18 cellular contexts compared by ENCODE assay signal in the genomic region with DNA sequence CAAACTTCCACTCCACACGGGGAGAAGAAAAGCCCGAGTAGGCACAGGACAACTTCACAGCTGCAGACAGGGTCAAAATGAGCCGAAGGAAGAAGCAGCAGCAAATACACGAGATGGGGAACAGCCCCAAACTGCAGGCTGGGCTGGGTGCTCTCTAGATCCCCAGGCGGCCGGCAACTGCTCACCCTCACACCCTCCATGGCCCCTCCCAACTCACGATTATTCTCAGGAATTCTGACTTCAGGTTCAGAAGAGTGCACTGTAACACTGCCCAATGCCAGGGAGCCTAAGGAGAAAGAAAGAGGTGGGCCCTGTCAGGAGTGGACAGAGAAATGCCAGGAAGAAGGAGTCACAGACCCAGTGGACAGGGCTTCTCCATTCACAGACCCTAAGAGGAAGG. TPM values are rescaled to one million over a fixed set of nuclear protein-coding genes. Genes with fewer than 3 reads are reported as not detected.
DNase-seq lines count a peak whose midpoint lies in the region; ATAC-seq and TF ChIP-seq lines count a peak whose summit lies in the region.
"Had no signal": no experiment of that assay in that cellular context is flagged by ENCODE, and none has a peak within 500 bp of the region (broad histone marks: within the 10 kb centered on the region; RNA-seq: fewer than 3 reads in every experiment).

No MANE protein-coding gene starts in this region.

- H3K27me3 ChIP-seq in GM23338 (ENCODE audit: insufficient read depth): no peaks in the 10 kb centered on the region
- no peaks in the 10 kb centered on the region for H3K27me3 ChIP-seq in thyroid gland
- no peaks in the 10 kb centered on the region for H3K27me3 ChIP-seq in endodermal cell (ENCODE audit: control insufficient read depth, insufficient read depth, low read length, poor library complexity, severe bottlenecking)
- H3K27me3 ChIP-seq: BE2C had no signal

- no peaks in the 10 kb centered on the region; the same call in 2 of the 3 replicates for H3K9me3 Mint-ChIP-seq in GM23338
- no peaks in the 10 kb centered on the region for H3K9me3 Mint-ChIP-seq in endothelial cell (ENCODE audit: unreplicated experiment)
- H3K9me3 Mint-ChIP-seq in mesothelial cell of epicardium: no peaks in the 10 kb centered on the region
- H3K9me3 Mint-ChIP-seq in endodermal cell: no peaks in the 10 kb centered on the region
- H3K9me3 Mint-ChIP-seq in progenitor cell of endocrine pancreas (ENCODE audit: low read depth): no peaks in the 10 kb centered on the region
- H3K9me3 Mint-ChIP-seq: CD4-positive, alpha-beta T cell; H9; IgD-negative memory B cell had no signal

- no peak overlapping the region for H3K4me3 Mint-ChIP-seq in GM23338
- H3K4me3 Mint-ChIP-seq in endothelial cell (ENCODE audit: unreplicated experiment): peak overlapping the region; percentile 39
- no peak overlapping the region for H3K4me3 Mint-ChIP-seq in mesothelial cell of epicardium
- H3K4me3 Mint-ChIP-seq in endodermal cell: no peak overlapping the region
- H3K4me3 Mint-ChIP-seq in progenitor cell of endocrine pancreas (ENCODE audit: low read depth): no peak overlapping the region
- H3K4me3 Mint-ChIP-seq: CD4-positive, alpha-beta T cell; IgD-negative memory B cell had no signal

- peaks cover 36% of the 10 kb centered on the region for H3K36me3 ChIP-seq in GM23338 (ENCODE audit: insufficient read depth)
- H3K36me3 ChIP-seq in thyroid gland: peaks cover 13 to 26% of the 10 kb centered on the region in 2 donors
- peaks cover 60% of the 10 kb centered on the region for H3K36me3 ChIP-seq in endodermal cell (ENCODE audit: control insufficient read depth, insufficient read depth, low read length)
- H3K36me3 ChIP-seq: BE2C had no signal

- H3K9me3 ChIP-seq in thyroid gland (no peaks in the 10 kb centered on the region), endodermal cell (ENCODE audit: control insufficient read depth, low read length) (no peaks in the 10 kb centered on the region)
- H3K9me3 ChIP-seq: BE2C, Caco-2 had no signal

- peaks cover 48% of the 10 kb centered on the region for H3K79me2 ChIP-seq in GM23338 (replicated peaks; ENCODE audit: insufficient read depth)

- TF ChIP-seq CTCF in GM23338 (conservative IDR thresholded peaks at IDR 0.05; ENCODE audit: low read depth in 2 of 2) (no peak), endothelial cell (IDR thresholded peaks at IDR 0.05; ENCODE audit: unreplicated experiment) (no peak), mesothelial cell of epicardium (IDR thresholded peaks at IDR 0.05; ENCODE audit: unreplicated experiment) (no peak), thyroid gland (IDR thresholded peaks at IDR 0.05) (no peak), endodermal cell (conservative IDR thresholded peaks at IDR 0.05) (no peak), progenitor cell of endocrine pancreas (IDR thresholded peaks at IDR 0.05; ENCODE audit: unreplicated experiment) (no peak)

- H3K9ac ChIP-seq in endodermal cell (ENCODE audit: extremely low read depth, low read length, poor library complexity, severe bottlenecking): no peak overlapping the region

- DNase-seq in GM23338 (ENCODE audit: low spot score) (no peak), endothelial cell (ENCODE audit: low spot score) (no peak), mesothelial cell of epicardium (ENCODE audit: low spot score in 2 of 2, unreplicated experiment in 2 of 2) (no peak), thyroid gland (peak; percentile 41 to 47), cerebellum (ENCODE audit: low spot score) (no peak), NCI-H69 (lab: John Stamatoyannopoulos, UW) (no peak), endodermal cell (no peak), progenitor cell of endocrine pancreas (ENCODE audit: low spot score, unreplicated experiment) (no peak)
- DNase-seq: ACHN, C1 segment of cervical spinal cord, Caco-2, GDM1, H9 had no signal

- intact Hi-C loops in thyroid gland (cut with DNase I): loop anchor here (5.0 kb wide), 1 partner anchor 41 kb away; no protein-coding TSS in a partner anchor

- H3K4me1 ChIP-seq in GM23338 (ENCODE audit: insufficient read depth): peaks cover 4% of the 10 kb centered on the region; the same call in 1 of the 2 replicates
- H3K4me1 ChIP-seq in thyroid gland: peaks cover 30 to 50% of the 10 kb centered on the region in 2 donors
- H3K4me1 ChIP-seq in endodermal cell (ENCODE audit: control insufficient read depth, insufficient read depth, low read length): no peaks in the 10 kb centered on the region
- H3K4me1 ChIP-seq: BE2C had no signal

- peaks cover 33% of the 10 kb centered on the region for H3F3A ChIP-seq in GM23338 (replicated peaks; ENCODE audit: low read depth)

- H3K4me2 ChIP-seq in GM23338: no peak overlapping the region

- H3K4me3 ChIP-seq in GM23338 (no peak overlapping the region), thyroid gland (replicated peaks in 1 of 3) (no peak overlapping the region), endodermal cell (ENCODE audit: low read length) (no peak overlapping the region)

- H3K27me3 Mint-ChIP-seq in GM23338 (ENCODE audit: insufficient read depth, low read depth, poor library complexity): peaks cover 17% of the 10 kb centered on the region
- H3K27me3 Mint-ChIP-seq in endothelial cell (ENCODE audit: unreplicated experiment): peaks cover 12% of the 10 kb centered on the region
- H3K27me3 Mint-ChIP-seq in mesothelial cell of epicardium (ENCODE audit: low read depth): no peaks in the 10 kb centered on the region
- H3K27me3 Mint-ChIP-seq in endodermal cell (ENCODE audit: insufficient read depth): no peaks in the 10 kb centered on the region
- H3K27me3 Mint-ChIP-seq in progenitor cell of endocrine pancreas: no peaks in the 10 kb centered on the region
- H3K27me3 Mint-ChIP-seq: CD4-positive, alpha-beta T cell; IgD-negative memory B cell had no signal

- no peak for ATAC-seq in GM23338
- ATAC-seq: HepG2 had no signal

- no peak overlapping the region for H2AFZ ChIP-seq in GM23338

- H3K27ac ChIP-seq in GM23338 (ENCODE audit: low read depth) (peak overlapping the region; percentile 5; the same call in 1 of the 2 replicates), thyroid gland (peak overlapping the region; percentile 8 to 49 (median 27)), endodermal cell (ENCODE audit: low read depth, low read length) (no peak overlapping the region)

- H3K36me3 Mint-ChIP-seq in GM23338 (ENCODE audit: low read depth) (peaks cover 59% of the 10 kb centered on the region), endothelial cell (ENCODE audit: low read depth, unreplicated experiment) (peaks cover 53% of the 10 kb centered on the region), mesothelial cell of epicardium (peaks cover 12% of the 10 kb centered on the region), endodermal cell (ENCODE audit: low read depth) (peaks cover 61% of the 10 kb centered on the region), progenitor cell of endocrine pancreas (ENCODE audit: insufficient read depth) (peaks cover 14% of the 10 kb centered on the region)

- H3K27ac Mint-ChIP-seq in GM23338 (no peak overlapping the region), endothelial cell (ENCODE audit: unreplicated experiment) (peak overlapping the region; percentile 19), mesothelial cell of epicardium (peak overlapping the region; percentile 54), endodermal cell (no peak overlapping the region), progenitor cell of endocrine pancreas (no peak overlapping the region)
- H3K27ac Mint-ChIP-seq: CD4-positive, alpha-beta T cell; IgD-negative memory B cell had no signal

- no peak for TF ChIP-seq POLR2A in thyroid gland (IDR thresholded peaks at IDR 0.05)

- peaks cover 50% of the 10 kb centered on the region for H4K20me1 ChIP-seq in GM23338 (replicated peaks; ENCODE audit: insufficient read depth)

- H3K9me2 ChIP-seq in GM23338 (ENCODE audit: insufficient read depth): no peaks in the 10 kb centered on the region

- H3K4me1 Mint-ChIP-seq in GM23338: peaks cover 17% of the 10 kb centered on the region
- peaks cover 56% of the 10 kb centered on the region for H3K4me1 Mint-ChIP-seq in endothelial cell (ENCODE audit: unreplicated experiment)
- H3K4me1 Mint-ChIP-seq in mesothelial cell of epicardium: peaks cover 17% of the 10 kb centered on the region
- H3K4me1 Mint-ChIP-seq in endodermal cell: peaks cover 24% of the 10 kb centered on the region
- peaks cover 3% of the 10 kb centered on the region for H3K4me1 Mint-ChIP-seq in progenitor cell of endocrine pancreas (ENCODE audit: low read depth)

- 26 to 49% methylated on average over 7 of the region's 7 CpGs for WGBS in thyroid gland, 2 donors
- WGBS in endodermal cell (ENCODE audit: insufficient coverage in 1 of 2, insufficient read length in 1 of 2), 2 experiments: 92 to 94% methylated on average over 7 of the region's 7 CpGs

RNA-seq across cellular contexts. Expression of gene F11R, which starts 19.9 kb away (rescaled TPM):
- total RNA-seq in GM23338 (2014; rRNA removed; shearing (Covaris generic)): 169 and 194 TPM in 2 replicates
- polyA plus RNA-seq in GM23338 (2016; fragmentation: Nextera tagmentation; extraction: Ambion mirVana): 51.0 and 51.8 TPM in 2 replicates
- total RNA-seq in endothelial cell (ENCODE audit: unreplicated experiment): 361 TPM
- 114 to 132 TPM (median 122 TPM) in 3 replicates for total RNA-seq in mesothelial cell of epicardium
- 100 to 1,000 TPM in 2 of 4 donors, 10 to 100 TPM in 2; 80.8 to 122 (median 98.3) TPM for total RNA-seq in thyroid gland
- total RNA-seq in cerebellum: 8.9 TPM
- total RNA-seq in endodermal cell: 100 to 1,000 TPM; 190 to 226 TPM
- 59.3 TPM for polyA plus RNA-seq in endodermal cell (2013, experiment 1 of 2)
- 61.6 TPM for polyA plus RNA-seq in endodermal cell (2013, experiment 2 of 2)
- 149 and 156 TPM in 2 replicates for total RNA-seq in progenitor cell of endocrine pancreas

RNA-seq across cellular contexts. Expression of gene TSTD1, which starts 37.7 kb away (rescaled TPM):
- 94.9 and 102 TPM in 2 replicates for total RNA-seq in GM23338 (2014; rRNA removed; shearing (Covaris generic))
- polyA plus RNA-seq in GM23338 (2016; fragmentation: Nextera tagmentation; extraction: Ambion mirVana): 244 and 257 TPM in 2 replicates
- total RNA-seq in endothelial cell (ENCODE audit: unreplicated experiment): 14.2 TPM
- 53.2 to 60.3 TPM (median 53.7 TPM) in 3 replicates for total RNA-seq in mesothelial cell of epicardium
- 100 to 1,000 TPM; 256 to 466 (median 320) TPM for total RNA-seq in thyroid gland
- total RNA-seq in cerebellum: 21.6 TPM
- 10 to 100 TPM; 59.1 to 76.4 TPM for total RNA-seq in endodermal cell
- polyA plus RNA-seq in endodermal cell (2013, experiment 1 of 2): 45.6 TPM
- 41.6 TPM for polyA plus RNA-seq in endodermal cell (2013, experiment 2 of 2)
- 52.0 and 54.7 TPM in 2 replicates for total RNA-seq in progenitor cell of endocrine pancreas

RNA-seq across cellular contexts. Expression of gene USF1, which starts 44.7 kb away (rescaled TPM):
- 71.7 and 74.8 TPM in 2 replicates for total RNA-seq in GM23338 (2014; rRNA removed; shearing (Covaris generic))
- 23.6 and 23.8 TPM in 2 replicates for polyA plus RNA-seq in GM23338 (2016; fragmentation: Nextera tagmentation; extraction: Ambion mirVana)
- total RNA-seq in endothelial cell (ENCODE audit: unreplicated experiment) (121 TPM), mesothelial cell of epicardium (66.4 to 68.0 TPM (median 66.6 TPM) in 3 replicates), thyroid gland (10 to 100 TPM; 56.0 to 71.0 (median 70.3) TPM), cerebellum (61.5 TPM), endodermal cell (10 to 100 TPM; 55.5 to 57.3 TPM), progenitor cell of endocrine pancreas (79.9 and 88.7 TPM in 2 replicates)
- polyA plus RNA-seq in endodermal cell (2013, experiment 1 of 2): 69.5 TPM
- polyA plus RNA-seq in endodermal cell (2013, experiment 2 of 2): 60.9 TPM

RNA-seq across cellular contexts. Expression of gene ITLN2, which starts 46.5 kb away (rescaled TPM):
- total RNA-seq in GM23338 (2014; rRNA removed; shearing (Covaris generic)): 7.0 and 12.8 TPM in 2 replicates
- 7.2 and 8.0 TPM in 2 replicates for polyA plus RNA-seq in GM23338 (2016; fragmentation: Nextera tagmentation; extraction: Ambion mirVana)
- total RNA-seq in endothelial cell (ENCODE audit: unreplicated experiment) (118 TPM), mesothelial cell of epicardium (0.41 to 0.80 TPM (median 0.72 TPM) in 3 replicates), thyroid gland (not detected), cerebellum (not detected), endodermal cell (10 to 100 TPM; 20.3 to 29.7 TPM), progenitor cell of endocrine pancreas (1.2 and 1.8 TPM in 2 replicates)
- 10.5 TPM for polyA plus RNA-seq in endodermal cell (2013, experiment 1 of 2)
- 7.9 TPM for polyA plus RNA-seq in endodermal cell (2013, experiment 2 of 2)
- total RNA-seq: CD4-positive, alpha-beta T cell; Daoy; HepG2 had no signal
- polyA plus RNA-seq: HepG2, IgD-negative memory B cell had no signal

Comparison
In these comparisons a context has a peak if more than half of its experiments do, and no peak if none do; other contexts are left out.
1. DNase-seq: peak in thyroid gland (2 of 2); none in GM23338 (single experiment), endothelial cell (single experiment), mesothelial cell of epicardium (0 of 2), cerebellum (single experiment), NCI-H69 (single experiment), endodermal cell (single experiment) and progenitor cell of endocrine pancreas (single experiment).
2. H3K27ac Mint-ChIP-seq: peak in endothelial cell (single experiment) and mesothelial cell of epicardium (single experiment); none in GM23338 (single experiment), endodermal cell (single experiment) and progenitor cell of endocrine pancreas (single experiment).